20 cellular contexts compared by ENCODE assay signal in the genomic region with DNA sequence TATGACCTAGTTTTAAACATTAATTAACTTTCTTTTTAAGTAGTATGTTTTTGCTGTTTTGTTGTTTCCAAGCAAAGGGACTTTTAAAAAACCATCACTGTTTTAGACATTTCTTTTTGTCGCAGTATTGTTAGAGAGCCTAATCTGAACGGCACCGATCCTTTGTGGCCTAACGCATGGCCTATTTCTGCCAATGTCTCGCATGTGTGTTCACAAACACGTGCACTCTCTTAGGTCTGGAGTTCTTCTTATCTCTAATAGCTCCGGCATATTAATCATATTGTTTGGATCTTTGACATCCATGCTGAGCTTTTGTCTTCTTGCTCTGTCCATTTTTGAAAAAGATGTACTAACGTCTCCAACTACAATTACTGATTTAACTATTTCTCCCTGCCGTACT.
"Had no signal": no experiment of that assay in that cellular context is flagged by ENCODE, and none has a peak within 500 bp of the region (broad histone marks: within the 10 kb centered on the region; RNA-seq: fewer than 3 reads in every experiment).

No MANE protein-coding gene starts in this region.

- H3K9me3 ChIP-seq: esophagus muscularis mucosa, gastroesophageal sphincter, heart right ventricle, left ventricle myocardium inferior, ovary, testis, upper lobe of left lung had no signal

- ATAC-seq: activated CD4-positive, CD25-positive, alpha-beta regulatory T cell treated with anti-CD3 and anti-CD28 coated beads, Interleukin-2, amount 50 U/mL, for 24 hours; gastroesophageal sphincter; heart right ventricle; naive thymus-derived CD4-positive, alpha-beta T cell; sciatic nerve; stimulated activated memory B cell treated with anti-CD40 and anti-IgM and Interleukin-4, amounts not matched to agents 10 μg/mL and 1 μg/mL and 100 μg/mL, for 72 hours had no signal

- H3K27me3 ChIP-seq: neural progenitor cell, ovary, testis, upper lobe of left lung had no signal

- H3K36me3 ChIP-seq: esophagus muscularis mucosa, gastroesophageal sphincter, heart right ventricle, left ventricle myocardium inferior, neural progenitor cell, ovary, upper lobe of left lung had no signal

- H3K4me3 ChIP-seq: esophagus muscularis mucosa, gastroesophageal sphincter, heart right ventricle, left ventricle myocardium inferior, neural progenitor cell, ovary, testis, upper lobe of left lung had no signal

- H3K4me2 ChIP-seq: neural progenitor cell had no signal

- H3K4me1 ChIP-seq: esophagus muscularis mucosa, gastroesophageal sphincter, left ventricle myocardium inferior, neural progenitor cell had no signal

- H3K27ac ChIP-seq: esophagus muscularis mucosa, gastroesophageal sphincter, left ventricle myocardium inferior, neural progenitor cell, ovary, testis had no signal

- H2AFZ ChIP-seq: neural progenitor cell had no signal

- H3K9ac ChIP-seq: neural progenitor cell had no signal

- DNase-seq: activated CD4-positive, alpha-beta T cell treated with anti-CD3 and anti-CD28 coated beads, Interleukin-2, amount 50 U/mL, for 1 hour; activated CD8-positive, alpha-beta memory T cell treated with anti-CD3 and anti-CD28 coated beads for 24 hours; activated CD8-positive, alpha-beta memory T cell treated with anti-CD3 and anti-CD28 coated beads, Interleukin-2, amount 50 U/mL, for 48 hours; activated effector memory CD4-positive, alpha-beta T cell treated with anti-CD3 and anti-CD28 coated beads, Interleukin-2, amount 50 U/mL, for 16 hours; activated T-cell treated with anti-CD3 and anti-CD28 coated beads, Interleukin-2, amount 50 U/mL, for 48 hours; dermis blood vessel endothelial cell; effector memory CD4-positive, alpha-beta T cell; heart right ventricle; left ventricle myocardium inferior; naive thymus-derived CD4-positive, alpha-beta T cell; ovary; stimulated activated CD4-positive, alpha-beta T cell treated with anti-CD3 and anti-CD28 coated beads, Interleukin-4, amount 100 ng/mL, for 4 hours; testis; upper lobe of left lung had no signal
